ENCODE assay signal across 8 cellular contexts in the genomic region with DNA sequence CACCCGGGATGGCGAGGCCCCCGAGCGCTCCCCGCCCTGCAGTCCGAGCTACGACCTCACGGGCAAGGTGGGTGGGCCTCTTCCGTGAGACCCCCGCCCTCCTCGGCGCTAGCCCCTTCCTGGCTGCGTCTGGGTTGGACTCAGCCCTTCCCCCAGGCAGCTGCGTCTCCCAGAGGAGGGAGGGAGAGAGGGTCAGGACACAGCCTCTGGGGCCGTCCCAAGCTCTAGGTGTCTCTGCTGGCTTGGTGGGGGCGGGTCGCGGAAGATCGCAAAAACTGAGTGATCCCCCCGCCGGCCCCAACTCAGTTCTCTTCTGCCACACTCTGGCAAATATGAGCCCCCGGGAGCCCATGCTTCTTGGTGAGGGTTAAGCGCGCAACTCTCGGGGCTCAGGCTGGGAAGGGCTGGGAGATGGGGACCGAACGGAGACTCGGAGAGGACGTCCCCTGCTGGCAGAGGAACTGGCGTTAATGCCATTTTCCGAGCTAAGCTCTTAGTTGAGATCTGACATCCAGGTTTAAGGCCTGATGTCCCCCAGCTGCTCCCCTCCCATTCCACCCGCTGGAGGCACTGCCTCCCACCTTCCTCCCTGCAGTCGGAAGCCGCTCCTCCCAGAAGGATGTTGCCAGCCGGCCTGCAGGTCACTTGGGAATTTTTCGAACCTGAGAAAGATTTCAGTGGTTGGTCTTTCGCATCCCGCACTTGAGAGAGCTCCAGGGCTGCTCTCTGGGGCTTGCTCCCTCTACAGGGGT.
DNase-seq lines count a peak whose midpoint lies in the region; ATAC-seq lines count a peak whose summit lies in the region.

No MANE protein-coding gene starts in this region.

- peak overlapping the region; percentile 61 for H3K4me3 ChIP-seq in rectal smooth muscle tissue (ENCODE audit: low read length)

- DNase-seq in GDM1 (lab: John Stamatoyannopoulos, UW) = peak; percentile 65
- peak; percentile 65 for DNase-seq in MV-4-11 (lab: John Stamatoyannopoulos, UW)
- peak; percentile 52 for DNase-seq in activated CD8-positive, alpha-beta memory T cell treated with anti-CD3 and anti-CD28 coated beads, Interleukin-2, amount 50 U/mL, for 4 hours
- peak; percentile 57 for DNase-seq in germinal center (ENCODE audit: low spot score)
- DNase-seq in Ammon's horn (ENCODE audit: low spot score) = no peak

- no peak overlapping the region for H3K9ac ChIP-seq in rectal smooth muscle tissue (ENCODE audit: low read length)

- H3K27ac ChIP-seq in rectal smooth muscle tissue (ENCODE audit: low read depth, low read length) = no peak overlapping the region

- H3K27me3 ChIP-seq in rectal smooth muscle tissue (ENCODE audit: control insufficient read depth, insufficient read depth, low read length) = peaks cover 17% of the 10 kb centered on the region

- H3K36me3 ChIP-seq in rectal smooth muscle tissue (ENCODE audit: control insufficient read depth, insufficient read depth, low read length) = no peaks in the 10 kb centered on the region

- ATAC-seq in HG03045 (IDR thresholded peaks at IDR 0.05; ENCODE audit: unreplicated experiment) (no peak), GM18498 (IDR thresholded peaks at IDR 0.05; ENCODE audit: unreplicated experiment) (no peak)

- H3K4me1 ChIP-seq in rectal smooth muscle tissue (ENCODE audit: control insufficient read depth, insufficient read depth, low read length) = no peaks in the 10 kb centered on the region
